18 cellular contexts compared by ENCODE assay signal in genomic region chr4:71201817-71202576, GRCh38.
A peak's percentile ranks its signal among the peaks of the same experiment; 100 is the strongest.
DNase-seq lines count a peak whose midpoint lies in the region; ATAC-seq, FAIRE-seq and TF ChIP-seq lines count a peak whose summit lies in the region.
"Had no signal": no experiment of that assay in that cellular context is flagged by ENCODE, and none has a peak within 500 bp of the region (broad histone marks: within the 10 kb centered on the region; RNA-seq: fewer than 3 reads in every experiment).

No MANE protein-coding gene starts in this region.

- H3K9ac ChIP-seq in Karpas-422 (ENCODE audit: low read length) (no peak overlapping the region), astrocyte (ENCODE audit: low read length) (no peak overlapping the region)
- H3K9ac ChIP-seq: BLaER1 treated with 17β-estradiol and CSF1 and Interleukin-3, amounts not matched to agents 10 nM and 100 nM had no signal

- H3K36me3 Mint-ChIP-seq in astrocyte (ENCODE audit: low read depth, unreplicated experiment) (peaks cover 3% of the 10 kb centered on the region), glutamatergic neuron (ENCODE audit: unreplicated experiment) (no peaks in the 10 kb centered on the region), progenitor cell of endocrine pancreas (ENCODE audit: insufficient read depth) (peaks cover 8% of the 10 kb centered on the region), WTC11 (no peaks in the 10 kb centered on the region)
- H3K36me3 Mint-ChIP-seq in activated naive CD8-positive, alpha-beta T cell treated with anti-CD3 and anti-CD28 coated beads, Interleukin-2, amount 50 U/mL, for 24 hours (ENCODE audit: low read depth), result no peaks in the 10 kb centered on the region
- H3K36me3 Mint-ChIP-seq: CD4-positive, CD25-positive, alpha-beta regulatory T cell had no signal

- H3K9me2 ChIP-seq in Karpas-422 (replicated peaks; ENCODE audit: insufficient read depth, low read length), result no peaks in the 10 kb centered on the region

- CTCF ChIA-PET in WTC11 (lab: Charles Lee), result no interaction called here

- H3K4me1 ChIP-seq in Karpas-422 (ENCODE audit: low read length) (no peaks in the 10 kb centered on the region), astrocyte (ENCODE audit: insufficient read depth, low read length) (peaks cover 9% of the 10 kb centered on the region)
- H3K4me1 ChIP-seq: BLaER1 treated with 17β-estradiol and CSF1 and Interleukin-3, amounts not matched to agents 10 nM and 100 nM had no signal

- TF ChIP-seq CTCF in astrocyte (IDR thresholded peaks at IDR 0.05; ENCODE audit: insufficient read depth, low read depth, low read length) (no peak), glutamatergic neuron (IDR thresholded peaks at IDR 0.05; ENCODE audit: partially characterized antibody, unreplicated experiment) (no peak), progenitor cell of endocrine pancreas (IDR thresholded peaks at IDR 0.05; ENCODE audit: unreplicated experiment) (no peak), WTC11 (IDR thresholded peaks at IDR 0.05) (no peak)

- H3K27ac ChIP-seq in Karpas-422 (ENCODE audit: low read length) (no peak overlapping the region), astrocyte (ENCODE audit: low read depth, low read length) (peak overlapping the region; percentile 8)
- H3K27ac ChIP-seq: BLaER1 treated with 17β-estradiol and CSF1 and Interleukin-3, amounts not matched to agents 10 nM and 100 nM had no signal

- H3K4me3 Mint-ChIP-seq in astrocyte (ENCODE audit: unreplicated experiment) (no peak overlapping the region), glutamatergic neuron (ENCODE audit: unreplicated experiment) (peak overlapping the region; percentile 39), progenitor cell of endocrine pancreas (ENCODE audit: low read depth) (no peak overlapping the region), WTC11 (no peak overlapping the region)
- no peak overlapping the region for H3K4me3 Mint-ChIP-seq in activated naive CD8-positive, alpha-beta T cell treated with anti-CD3 and anti-CD28 coated beads, Interleukin-2, amount 50 U/mL, for 24 hours
- H3K4me3 Mint-ChIP-seq: CD4-positive, CD25-positive, alpha-beta regulatory T cell; HFFc6 had no signal

- H3K27ac Mint-ChIP-seq in astrocyte (ENCODE audit: unreplicated experiment) (no peak overlapping the region), glutamatergic neuron (ENCODE audit: unreplicated experiment) (no peak overlapping the region), progenitor cell of endocrine pancreas (peak overlapping the region; percentile 82), WTC11 (no peak overlapping the region)
- H3K27ac Mint-ChIP-seq in activated naive CD8-positive, alpha-beta T cell treated with anti-CD3 and anti-CD28 coated beads, Interleukin-2, amount 50 U/mL, for 24 hours, result no peak overlapping the region
- H3K27ac Mint-ChIP-seq: CD4-positive, CD25-positive, alpha-beta regulatory T cell had no signal

- no peak for FAIRE-seq in astrocyte (lab: Jason Lieb, UNC)
- FAIRE-seq: GM12878, GM18507, HepG2, HTR-8/SVneo had no signal

- POLR2A ChIA-PET in WTC11 (lab: Charles Lee), result no interaction called here

- no peaks in the 10 kb centered on the region for H3K27me3 ChIP-seq in Karpas-422 (ENCODE audit: low read length)
- no peaks in the 10 kb centered on the region for H3K27me3 ChIP-seq in astrocyte (ENCODE audit: insufficient read depth, low read length)
- H3K27me3 ChIP-seq: BLaER1 treated with 17β-estradiol and CSF1 and Interleukin-3, amounts not matched to agents 10 nM and 100 nM had no signal

- H3K4me1 Mint-ChIP-seq in astrocyte (ENCODE audit: low read depth, unreplicated experiment), result peaks cover 24% of the 10 kb centered on the region
- H3K4me1 Mint-ChIP-seq in glutamatergic neuron (ENCODE audit: low read depth, unreplicated experiment), result peaks cover 22% of the 10 kb centered on the region
- H3K4me1 Mint-ChIP-seq in progenitor cell of endocrine pancreas (ENCODE audit: low read depth), result peaks cover 50% of the 10 kb centered on the region
- peaks cover 8% of the 10 kb centered on the region for H3K4me1 Mint-ChIP-seq in activated naive CD8-positive, alpha-beta T cell treated with anti-CD3 and anti-CD28 coated beads, Interleukin-2, amount 50 U/mL, for 24 hours
- H3K4me1 Mint-ChIP-seq in WTC11, result peaks cover 24% of the 10 kb centered on the region

- no peak overlapping the region for H2AFZ ChIP-seq in Karpas-422 (ENCODE audit: low read length)
- no peak overlapping the region for H2AFZ ChIP-seq in astrocyte (ENCODE audit: low read depth, low read length)

- H3K36me3 ChIP-seq in Karpas-422 (ENCODE audit: insufficient read depth, low read length) (no peaks in the 10 kb centered on the region), astrocyte (ENCODE audit: insufficient read depth, low read length) (no peaks in the 10 kb centered on the region)
- H3K36me3 ChIP-seq: BLaER1 treated with 17β-estradiol and CSF1 and Interleukin-3, amounts not matched to agents 10 nM and 100 nM had no signal

- DNase-seq in Karpas-422, result peak; percentile 16
- peak; percentile 69 for DNase-seq in astrocyte (ENCODE audit: low read depth)
- no peak for DNase-seq in glutamatergic neuron
- DNase-seq in progenitor cell of endocrine pancreas (ENCODE audit: low spot score, unreplicated experiment), result no peak
- DNase-seq in NCI-H774 (lab: John Stamatoyannopoulos, UW), result no peak
- no peak for DNase-seq in activated naive CD8-positive, alpha-beta T cell treated with anti-CD3 and anti-CD28 coated beads, Interleukin-2, amount 50 U/mL, for 24 hours
- DNase-seq in WTC11 (ENCODE audit: low spot score), result no peak
- DNase-seq in DMS 273 (lab: John Stamatoyannopoulos, UW; ENCODE audit: unreplicated experiment), result no peak
- DNase-seq: ACHN; CD4-positive, CD25-positive, alpha-beta regulatory T cell; DMS 273 treated with DMSO at 0.1 percent for 48 hours; HCEC 1CT; HFFc6 had no signal

- H3K27me3 Mint-ChIP-seq in astrocyte (ENCODE audit: low read depth, unreplicated experiment) (no peaks in the 10 kb centered on the region), glutamatergic neuron (ENCODE audit: unreplicated experiment) (peaks cover 3% of the 10 kb centered on the region), progenitor cell of endocrine pancreas (no peaks in the 10 kb centered on the region), WTC11 (ENCODE audit: low read depth) (no peaks in the 10 kb centered on the region)
- H3K27me3 Mint-ChIP-seq in activated naive CD8-positive, alpha-beta T cell treated with anti-CD3 and anti-CD28 coated beads, Interleukin-2, amount 50 U/mL, for 24 hours, result no peaks in the 10 kb centered on the region

- H3K79me2 ChIP-seq in Karpas-422 (ENCODE audit: low read length) (no peaks in the 10 kb centered on the region), astrocyte (ENCODE audit: insufficient read depth, low read length) (peaks cover 9% of the 10 kb centered on the region)

- H3K9me3 ChIP-seq in Karpas-422 (ENCODE audit: low read length) (no peaks in the 10 kb centered on the region), astrocyte (ENCODE audit: insufficient read depth, low read depth, low read length) (no peaks in the 10 kb centered on the region)
- H3K9me3 ChIP-seq: BLaER1 treated with 17β-estradiol and CSF1 and Interleukin-3, amounts not matched to agents 10 nM and 100 nM had no signal

- no peak for ATAC-seq in activated naive CD8-positive, alpha-beta T cell treated with anti-CD3 and anti-CD28 coated beads, Interleukin-2, amount 50 U/mL, for 24 hours
- ATAC-seq in WTC11, result no peak
- ATAC-seq: GM12878, HepG2 had no signal

- H3K4me2 ChIP-seq in Karpas-422 (ENCODE audit: low read depth, low read length, poor library complexity, severe bottlenecking), result no peak overlapping the region
- peak overlapping the region; percentile 50 for H3K4me2 ChIP-seq in astrocyte (ENCODE audit: low read length)
- H3K4me2 ChIP-seq: BLaER1 treated with 17β-estradiol and CSF1 and Interleukin-3, amounts not matched to agents 10 nM and 100 nM had no signal

- no peaks in the 10 kb centered on the region for H3K9me3 Mint-ChIP-seq in astrocyte (ENCODE audit: unreplicated experiment)
- peaks cover 3% of the 10 kb centered on the region for H3K9me3 Mint-ChIP-seq in glutamatergic neuron (ENCODE audit: unreplicated experiment)
- no peaks in the 10 kb centered on the region for H3K9me3 Mint-ChIP-seq in progenitor cell of endocrine pancreas (ENCODE audit: low read depth)
- H3K9me3 Mint-ChIP-seq in activated naive CD8-positive, alpha-beta T cell treated with anti-CD3 and anti-CD28 coated beads, Interleukin-2, amount 50 U/mL, for 24 hours, result no peaks in the 10 kb centered on the region
- no peaks in the 10 kb centered on the region for H3K9me3 Mint-ChIP-seq in WTC11
- H3K9me3 Mint-ChIP-seq: HFFc6 had no signal

- H3K4me3 ChIP-seq in Karpas-422 (ENCODE audit: low read length) (no peak overlapping the region), astrocyte (ENCODE audit: insufficient read depth, low read depth, low read length) (no peak overlapping the region)
- H3K4me3 ChIP-seq: BLaER1 treated with 17β-estradiol and CSF1 and Interleukin-3, amounts not matched to agents 10 nM and 100 nM; GM12878 had no signal

- H4K20me1 ChIP-seq in Karpas-422 (ENCODE audit: insufficient read depth, low read depth, low read length) (no peaks in the 10 kb centered on the region), astrocyte (ENCODE audit: insufficient read depth, low read length) (no peaks in the 10 kb centered on the region)
- H4K20me1 ChIP-seq: BLaER1 treated with 17β-estradiol and CSF1 and Interleukin-3, amounts not matched to agents 10 nM and 100 nM had no signal

TF ChIP-seq in WTC11, 78 proteins besides CTCF, POLR2A, EP300 and RAD21 (continues in another document):
- TF ChIP-seq ZMAT4 (CRISPR knock-in tag; IDR thresholded peaks at IDR 0.05), result no peak
- TF ChIP-seq MYBL2 (CRISPR knock-in tag; IDR thresholded peaks at IDR 0.05), result no peak
- no peak for TF ChIP-seq CREB1 (CRISPR knock-in tag; IDR thresholded peaks at IDR 0.05)
- no peak for TF ChIP-seq CBFB (CRISPR knock-in tag; IDR thresholded peaks at IDR 0.05; ENCODE audit: low read depth)
- no peak for TF ChIP-seq ZNF416 (CRISPR knock-in tag; IDR thresholded peaks at IDR 0.05)
- no peak for TF ChIP-seq PRRX2 (CRISPR knock-in tag; IDR thresholded peaks at IDR 0.05)
- TF ChIP-seq TCF7 (CRISPR knock-in tag; IDR thresholded peaks at IDR 0.05; ENCODE audit: low read depth), result no peak
- TF ChIP-seq NFE2L1 (CRISPR knock-in tag; IDR thresholded peaks at IDR 0.05), result no peak
- TF ChIP-seq JUN (CRISPR knock-in tag; IDR thresholded peaks at IDR 0.05), result no peak
- TF ChIP-seq SMAD3 (CRISPR knock-in tag; IDR thresholded peaks at IDR 0.05; ENCODE audit: borderline replicate concordance), result no peak

Comparison
In these comparisons a context has a peak if more than half of its experiments do, and no peak if none do; other contexts are left out.
1. DNase-seq: peak in Karpas-422 (single experiment) and astrocyte (single experiment); none in glutamatergic neuron (single experiment), progenitor cell of endocrine pancreas (single experiment), NCI-H774 (single experiment), activated naive CD8-positive, alpha-beta T cell treated with anti-CD3 and anti-CD28 coated beads, Interleukin-2, amount 50 U/mL, for 24 hours (single experiment), WTC11 (single experiment) and DMS 273 (single experiment).